20 cellular contexts compared by ENCODE assay signal in genomic region chr10:17735166-17735941, GRCh38. TPM values are rescaled to one million over a fixed set of nuclear protein-coding genes. Genes with fewer than 3 reads are reported as not detected.
DNase-seq lines count a peak whose midpoint lies in the region; ATAC-seq and TF ChIP-seq lines count a peak whose summit lies in the region.
"Had no signal": no experiment of that assay in that cellular context is flagged by ENCODE, and none has a peak within 500 bp of the region (broad histone marks: within the 10 kb centered on the region; RNA-seq: fewer than 3 reads in every experiment).

No MANE protein-coding gene starts in this region.

- intact Hi-C loops in Right ventricle myocardium inferior (cut with DNase I) = loop anchor here (1.0 to 10.0 kb wide), 2 partner anchors 119 to 479 kb away; no protein-coding TSS in a partner anchor
- intact Hi-C loops in cardiac septum (cut with DNase I) = loop anchor here (10.0 kb wide), 2 partner anchors 91 to 479 kb away; partner anchors contain the start of gene STAM
- intact Hi-C loops in upper lobe of right lung (cut with DNase I) = no loop called here
- intact Hi-C loops in uterus (cut with DNase I; ENCODE audit: low total_unique reads) = no loop called here

- H3K27ac ChIP-seq in mesodermal cell (ENCODE audit: low read depth, low read length, severe bottlenecking) = peak overlapping the region; percentile 50
- H3K27ac ChIP-seq in upper lobe of right lung = no peak overlapping the region
- no peak overlapping the region for H3K27ac ChIP-seq in uterus
- H3K27ac ChIP-seq: 22Rv1, epithelial cell of prostate, sigmoid colon had no signal

- H3K36me3 ChIP-seq in mesodermal cell (ENCODE audit: control insufficient read depth, insufficient read depth, low read length) (no peaks in the 10 kb centered on the region), upper lobe of right lung (no peaks in the 10 kb centered on the region), uterus (no peaks in the 10 kb centered on the region)
- H3K36me3 ChIP-seq: BE2C, sigmoid colon had no signal

- H3K4me1 ChIP-seq in mesodermal cell (ENCODE audit: control insufficient read depth, insufficient read depth, low read length, poor library complexity, severe bottlenecking) (peaks cover 7% of the 10 kb centered on the region), upper lobe of right lung (peaks cover 3% of the 10 kb centered on the region), uterus (no peaks in the 10 kb centered on the region)
- H3K4me1 ChIP-seq: BE2C, Caco-2 had no signal

- H3K9me3 ChIP-seq in mesodermal cell (ENCODE audit: control insufficient read depth, low read length) = no peaks in the 10 kb centered on the region
- H3K9me3 ChIP-seq in upper lobe of right lung = no peaks in the 10 kb centered on the region
- no peaks in the 10 kb centered on the region for H3K9me3 ChIP-seq in uterus
- H3K9me3 ChIP-seq: BE2C, Caco-2, sigmoid colon had no signal

- DNase-seq in Right ventricle myocardium inferior (ENCODE audit: missing footprints) = no peak
- DNase-seq in cardiac septum (ENCODE audit: low spot score) = no peak
- peak; percentile 29 for DNase-seq in glomerular endothelial cell (ENCODE audit: extremely low read depth, low read depth, low spot score)
- no peak for DNase-seq in upper lobe of right lung
- DNase-seq in stimulated activated CD4-positive, alpha-beta T cell treated with anti-CD3 and anti-CD28 coated beads, Interleukin-12 subunit alpha, Interleukin-12 subunit beta, amount 100 ng/mL, for 4 hours = no peak
- DNase-seq in uterus = no peak
- no peak for DNase-seq in HuH-7 (ENCODE audit: low spot score)
- DNase-seq: BE2C; Caco-2; NCI-H1092 treated with DMSO at 0.1 percent for 48 hours; NCI-H2107; sigmoid colon; stimulated activated CD4-positive, alpha-beta T cell treated with anti-CD3 and anti-CD28 coated beads, Interleukin-1b, Interleukin-23, amount 100 ng/mL, for 48 hours; stimulated activated naive CD4-positive, alpha-beta T cell had no signal

- H3K4me3 ChIP-seq in mesodermal cell (ENCODE audit: extremely low read depth, insufficient read depth, low read length, poor library complexity, severe bottlenecking) (no peak overlapping the region), upper lobe of right lung (no peak overlapping the region), uterus (no peak overlapping the region)
- H3K4me3 ChIP-seq: sigmoid colon had no signal

- H3K27me3 ChIP-seq in upper lobe of right lung (no peaks in the 10 kb centered on the region), uterus (no peaks in the 10 kb centered on the region)
- H3K27me3 ChIP-seq: BE2C, sigmoid colon had no signal

- TF ChIP-seq CTCF in upper lobe of right lung (IDR thresholded peaks at IDR 0.05) (no peak), uterus (IDR thresholded peaks at IDR 0.05) (no peak)

- TF ChIP-seq POLR2A in uterus (IDR thresholded peaks at IDR 0.05) = no peak

- peak; percentile 83 for ATAC-seq in Right ventricle myocardium inferior
- peak; percentile 40 for ATAC-seq in upper lobe of right lung
- ATAC-seq: activated naive CD4-positive, alpha-beta T cell treated with anti-CD3 and anti-CD28 coated beads, Interleukin-2, amount 50 U/mL, for 72 hours; PC-3 had no signal

- WGBS in mesodermal cell (ENCODE audit: insufficient coverage in 2 of 2), 2 experiments = 86 to 94% methylated on average over 6 to 10 of the region's 15 CpGs

RNA-seq across cellular contexts. Expression of gene TMEM236, which starts 16.6 kb away (rescaled TPM):
- 0.51 TPM for total RNA-seq in Right ventricle myocardium inferior
- total RNA-seq in cardiac septum = 0.54 TPM
- total RNA-seq in glomerular endothelial cell = 0.18 and 0.48 TPM in 2 replicates
- polyA plus RNA-seq in mesodermal cell (2013, experiment 1 of 2) = 0.11 TPM
- not detected for polyA plus RNA-seq in mesodermal cell (2013, experiment 2 of 2)
- 5.0 TPM for total RNA-seq in upper lobe of right lung
- total RNA-seq in uterus = 1 to 10 TPM in 1 of 4 donors, under 1 TPM in 2, not detected in 1; 0.59 to 1.2 (median 0.73) TPM
- total RNA-seq: HT-29 had no signal

Comparison
In these comparisons a context has a peak if more than half of its experiments do, and no peak if none do; other contexts are left out.
1. intact Hi-C loops: an anchor here in Right ventricle myocardium inferior (1.0 to 10.0 kb wide) and cardiac septum (10.0 kb wide); none called in upper lobe of right lung and uterus.